In genomic region chr4:142567199-142567598, GRCh38 we compare ENCODE assay signal across 8 cellular contexts.
DNase-seq lines count a peak whose midpoint lies in the region; ATAC-seq, FAIRE-seq and TF ChIP-seq lines count a peak whose summit lies in the region.

No MANE protein-coding gene starts in this region.

- POLR2A ChIA-PET in activated CD4-positive, alpha-beta memory T cell treated with anti-CD3 and anti-CD28 coated beads, Interleukin-2, amount 10 ng/mL, durations not matched to agents 7 days and 5 days (lab: Charles Lee) = interaction anchor here (0.8 to 4.9 kb wide), 27 partner anchors 9 to 417 kb away, joined by 3 to 146 read pairs (median 5); partner anchors contain the start of gene INPP4B

- ATAC-seq in HG02588 (IDR thresholded peaks at IDR 0.05; ENCODE audit: unreplicated experiment) = peak; percentile 41

- H3K9me3 Mint-ChIP-seq in activated CD4-positive, alpha-beta memory T cell treated with anti-CD3 and anti-CD28 coated beads, Interleukin-2, amount 10 ng/mL, durations not matched to agents 7 days and 5 days = no peaks in the 10 kb centered on the region
- H3K9me3 Mint-ChIP-seq in nephron progenitor cell = peaks cover 15% of the 10 kb centered on the region

- H3K36me3 Mint-ChIP-seq in activated CD4-positive, alpha-beta memory T cell treated with anti-CD3 and anti-CD28 coated beads, Interleukin-2, amount 10 ng/mL, durations not matched to agents 7 days and 5 days (ENCODE audit: low read depth) = peaks cover 9% of the 10 kb centered on the region
- H3K36me3 Mint-ChIP-seq in nephron progenitor cell (ENCODE audit: low read depth) = peaks cover 16% of the 10 kb centered on the region

- CTCF ChIA-PET in activated CD4-positive, alpha-beta memory T cell treated with anti-CD3 and anti-CD28 coated beads, Interleukin-2, amount 10 ng/mL, durations not matched to agents 7 days and 5 days (lab: Charles Lee) = interaction anchor here (0.8 to 4.9 kb wide), 17 partner anchors 10 to 439 kb away, joined by 3 to 70 read pairs (median 4); partner anchors contain the start of gene INPP4B

- H3K27ac Mint-ChIP-seq in activated CD4-positive, alpha-beta memory T cell treated with anti-CD3 and anti-CD28 coated beads, Interleukin-2, amount 10 ng/mL, durations not matched to agents 7 days and 5 days = peak overlapping the region; percentile 96
- no peak overlapping the region for H3K27ac Mint-ChIP-seq in nephron progenitor cell

- TF ChIP-seq CTCF in fibroblast of mammary gland (conservative IDR thresholded peaks at IDR 0.05; ENCODE audit: control insufficient read depth, insufficient read depth, low read depth, low read length) (peak; percentile 2), nephron progenitor cell (IDR thresholded peaks at IDR 0.05) (no peak)

- peak; percentile 68 for DNase-seq in activated CD4-positive, alpha-beta memory T cell treated with anti-CD3 and anti-CD28 coated beads, Interleukin-2, amount 10 ng/mL, durations not matched to agents 7 days and 5 days
- DNase-seq in fibroblast of mammary gland (ENCODE audit: low read depth) (no peak), GM12891 (ENCODE audit: insufficient read length, low spot score) (no peak), NCI-H2171 (lab: John Stamatoyannopoulos, UW) (no peak), UCSD-AML1 (lab: John Stamatoyannopoulos, UW; ENCODE audit: unreplicated experiment) (no peak), nephron progenitor cell (no peak)
- DNase-seq in stimulated activated CD8-positive, alpha-beta memory T cell treated with anti-CD3 and anti-CD28 coated beads, Interleukin-12 subunit alpha, Interleukin-12 subunit beta, amount 100 ng/mL, for 24 hours (ENCODE audit: extremely low read depth) = peak; percentile 10

- no peak for FAIRE-seq in GM12891 (lab: Jason Lieb, UNC)

- no peak overlapping the region for H3K4me3 ChIP-seq in fibroblast of mammary gland (ENCODE audit: control insufficient read depth, low read depth, low read length)

- peaks cover 63% of the 10 kb centered on the region for H3K4me1 Mint-ChIP-seq in activated CD4-positive, alpha-beta memory T cell treated with anti-CD3 and anti-CD28 coated beads, Interleukin-2, amount 10 ng/mL, durations not matched to agents 7 days and 5 days
- H3K4me1 Mint-ChIP-seq in nephron progenitor cell = peaks cover 15% of the 10 kb centered on the region

- H3K4me3 Mint-ChIP-seq in activated CD4-positive, alpha-beta memory T cell treated with anti-CD3 and anti-CD28 coated beads, Interleukin-2, amount 10 ng/mL, durations not matched to agents 7 days and 5 days = peak overlapping the region; percentile 82
- no peak overlapping the region for H3K4me3 Mint-ChIP-seq in nephron progenitor cell

- no peak for TF ChIP-seq POLR2A in GM12891 (IDR thresholded peaks at IDR 0.05; ENCODE audit: low read depth, low read length)

- H3K27me3 Mint-ChIP-seq in activated CD4-positive, alpha-beta memory T cell treated with anti-CD3 and anti-CD28 coated beads, Interleukin-2, amount 10 ng/mL, durations not matched to agents 7 days and 5 days = no peaks in the 10 kb centered on the region
- H3K27me3 Mint-ChIP-seq in nephron progenitor cell (ENCODE audit: low read depth, poor library complexity) = no peaks in the 10 kb centered on the region

TF ChIP-seq in GM12891, 5 proteins besides CTCF, POLR2A, EP300 and RAD21:
- TF ChIP-seq POLR2AphosphoS5 (IDR thresholded peaks at IDR 0.05; ENCODE audit: low read depth, low read length) (no peak), PAX5 (IDR thresholded peaks at IDR 0.05; ENCODE audit: insufficient read depth, low read length, severe bottlenecking) (no peak), SPI1 (IDR thresholded peaks at IDR 0.05; ENCODE audit: low read depth, low read length) (no peak), TAF1 (IDR thresholded peaks at IDR 0.05; ENCODE audit: low read depth, low read length) (no peak), POU2F2 (IDR thresholded peaks at IDR 0.05; ENCODE audit: low read depth, low read length) (no peak)

Comparison
In these comparisons a context has a peak if more than half of its experiments do, and no peak if none do; other contexts are left out.
1. DNase-seq: peak in activated CD4-positive, alpha-beta memory T cell treated with anti-CD3 and anti-CD28 coated beads, Interleukin-2, amount 10 ng/mL, durations not matched to agents 7 days and 5 days (single experiment) and stimulated activated CD8-positive, alpha-beta memory T cell treated with anti-CD3 and anti-CD28 coated beads, Interleukin-12 subunit alpha, Interleukin-12 subunit beta, amount 100 ng/mL, for 24 hours (single experiment); none in fibroblast of mammary gland (single experiment), GM12891 (single experiment), NCI-H2171 (single experiment), UCSD-AML1 (single experiment) and nephron progenitor cell (single experiment).